In the genomic region with DNA sequence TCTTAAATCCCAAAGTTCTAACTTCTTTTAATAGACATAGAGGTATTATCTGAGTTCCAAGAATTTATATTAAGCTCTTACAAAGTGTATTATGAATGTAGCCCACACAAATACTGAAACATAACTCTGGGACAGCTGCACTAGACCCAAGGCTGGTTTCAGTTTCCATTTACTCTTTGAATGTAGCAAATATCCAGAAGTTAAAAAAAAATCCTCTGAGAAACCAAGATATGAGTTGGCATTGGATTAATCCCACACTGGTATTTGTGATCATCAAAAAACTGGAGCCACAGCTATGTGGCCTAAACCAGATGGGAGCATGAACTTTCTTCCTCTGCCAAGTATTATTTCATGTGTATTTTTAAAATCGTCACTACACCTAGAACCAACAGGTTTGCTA, we compare ENCODE assay signal across 1 cellular context.
TF ChIP-seq lines count a peak whose summit lies in the region.

No MANE protein-coding gene starts in this region.

TF ChIP-seq in GM12878, 131 proteins besides CTCF, POLR2A, EP300 and RAD21:
- TF ChIP-seq ZBTB4 (CRISPR knock-in tag; IDR thresholded peaks at IDR 0.05) (no peak), NR2F1 (conservative IDR thresholded peaks at IDR 0.05) (no peak)
- TF ChIP-seq, protein P1, sequence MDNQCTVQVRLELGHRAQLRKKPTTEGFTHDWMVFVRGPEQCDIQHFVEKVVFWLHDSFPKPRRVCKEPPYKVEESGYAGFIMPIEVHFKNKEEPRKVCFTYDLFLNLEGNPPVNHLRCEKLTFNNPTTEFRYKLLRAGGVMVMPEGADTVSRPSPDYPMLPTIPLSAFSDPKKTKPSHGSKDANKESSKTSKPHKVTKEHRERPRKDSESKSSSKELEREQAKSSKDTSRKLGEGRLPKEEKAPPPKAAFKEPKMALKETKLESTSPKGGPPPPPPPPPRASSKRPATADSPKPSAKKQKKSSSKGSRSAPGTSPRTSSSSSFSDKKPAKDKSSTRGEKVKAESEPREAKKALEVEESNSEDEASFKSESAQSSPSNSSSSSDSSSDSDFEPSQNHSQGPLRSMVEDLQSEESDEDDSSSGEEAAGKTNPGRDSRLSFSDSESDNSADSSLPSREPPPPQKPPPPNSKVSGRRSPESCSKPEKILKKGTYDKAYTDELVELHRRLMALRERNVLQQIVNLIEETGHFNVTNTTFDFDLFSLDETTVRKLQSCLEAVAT (IDR thresholded peaks at IDR 0.05): no peak
TF ChIP-seq in GM12878: peak in this region for 0.
